ENCODE assay signal across 1 cellular context in genomic region chr12:95200128-95200973, GRCh38.
TF ChIP-seq lines count a peak whose summit lies in the region.

No MANE protein-coding gene starts in this region.

TF ChIP-seq in GM23338, 12 proteins besides CTCF, POLR2A, EP300 and RAD21 (continued from another document):
- TF ChIP-seq REST (IDR thresholded peaks at IDR 0.05; ENCODE audit: unreplicated experiment), result no peak
- no peak for TF ChIP-seq ETS1 (IDR thresholded peaks at IDR 0.05)
- TF ChIP-seq POLR2AphosphoS5 (IDR thresholded peaks at IDR 0.05; ENCODE audit: low read depth), result no peak
TF ChIP-seq in GM23338: peak in this region for 0.
